In the genomic region with DNA sequence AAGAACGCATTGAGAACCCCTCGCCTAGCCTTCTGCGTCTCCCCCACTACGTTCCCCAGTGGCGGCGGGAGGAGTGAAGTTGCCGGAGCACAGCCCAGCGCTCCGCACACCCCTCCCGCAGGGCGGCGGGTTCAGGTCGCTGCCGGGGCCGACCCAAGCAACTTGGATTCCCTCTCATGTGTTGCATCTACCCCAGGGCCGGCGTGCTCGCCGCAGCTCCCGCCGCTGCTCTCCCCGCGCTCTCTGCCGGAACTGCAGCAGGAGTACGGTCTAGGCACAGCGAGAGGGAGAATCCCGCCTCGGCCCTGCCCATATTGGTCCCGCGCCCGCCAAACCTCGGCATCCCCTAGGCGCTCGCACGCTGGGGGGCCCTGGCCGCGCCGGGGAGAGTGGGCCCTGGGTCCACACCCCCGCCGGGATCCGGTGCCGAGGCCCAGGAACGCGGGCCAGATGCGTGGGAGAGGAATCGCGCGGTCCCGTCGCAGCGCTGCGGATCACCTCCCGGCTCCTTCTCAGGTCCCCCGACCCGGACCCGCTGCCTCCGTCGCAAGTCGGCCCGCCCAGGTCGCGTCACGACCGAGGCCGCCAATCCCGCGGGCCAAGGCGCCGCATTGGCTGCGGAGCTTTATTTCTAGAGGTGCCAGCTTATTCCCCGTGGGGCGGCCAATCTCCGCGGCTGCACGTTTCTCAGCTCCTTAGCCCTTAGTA, we compare ENCODE assay signal across 1 cellular context.
A peak's percentile ranks its signal among the peaks of the same experiment; 100 is the strongest.
TF ChIP-seq lines count a peak whose summit lies in the region.

No MANE protein-coding gene starts in this region.

TF ChIP-seq in HepG2, 621 proteins besides CTCF, POLR2A, EP300 and RAD21 (continued from another document and continues in another):
- TF ChIP-seq, protein P1, sequence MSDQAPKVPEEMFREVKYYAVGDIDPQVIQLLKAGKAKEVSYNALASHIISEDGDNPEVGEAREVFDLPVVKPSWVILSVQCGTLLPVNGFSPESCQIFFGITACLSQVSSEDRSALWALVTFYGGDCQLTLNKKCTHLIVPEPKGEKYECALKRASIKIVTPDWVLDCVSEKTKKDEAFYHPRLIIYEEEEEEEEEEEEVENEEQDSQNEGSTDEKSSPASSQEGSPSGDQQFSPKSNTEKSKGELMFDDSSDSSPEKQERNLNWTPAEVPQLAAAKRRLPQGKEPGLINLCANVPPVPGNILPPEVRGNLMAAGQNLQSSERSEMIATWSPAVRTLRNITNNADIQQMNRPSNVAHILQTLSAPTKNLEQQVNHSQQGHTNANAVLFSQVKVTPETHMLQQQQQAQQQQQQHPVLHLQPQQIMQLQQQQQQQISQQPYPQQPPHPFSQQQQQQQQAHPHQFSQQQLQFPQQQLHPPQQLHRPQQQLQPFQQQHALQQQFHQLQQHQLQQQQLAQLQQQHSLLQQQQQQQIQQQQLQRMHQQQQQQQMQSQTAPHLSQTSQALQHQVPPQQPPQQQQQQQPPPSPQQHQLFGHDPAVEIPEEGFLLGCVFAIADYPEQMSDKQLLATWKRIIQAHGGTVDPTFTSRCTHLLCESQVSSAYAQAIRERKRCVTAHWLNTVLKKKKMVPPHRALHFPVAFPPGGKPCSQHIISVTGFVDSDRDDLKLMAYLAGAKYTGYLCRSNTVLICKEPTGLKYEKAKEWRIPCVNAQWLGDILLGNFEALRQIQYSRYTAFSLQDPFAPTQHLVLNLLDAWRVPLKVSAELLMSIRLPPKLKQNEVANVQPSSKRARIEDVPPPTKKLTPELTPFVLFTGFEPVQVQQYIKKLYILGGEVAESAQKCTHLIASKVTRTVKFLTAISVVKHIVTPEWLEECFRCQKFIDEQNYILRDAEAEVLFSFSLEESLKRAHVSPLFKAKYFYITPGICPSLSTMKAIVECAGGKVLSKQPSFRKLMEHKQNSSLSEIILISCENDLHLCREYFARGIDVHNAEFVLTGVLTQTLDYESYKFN (CRISPR knock-in tag; conservative IDR thresholded peaks at IDR 0.05): no peak
- TF ChIP-seq, protein P2, sequence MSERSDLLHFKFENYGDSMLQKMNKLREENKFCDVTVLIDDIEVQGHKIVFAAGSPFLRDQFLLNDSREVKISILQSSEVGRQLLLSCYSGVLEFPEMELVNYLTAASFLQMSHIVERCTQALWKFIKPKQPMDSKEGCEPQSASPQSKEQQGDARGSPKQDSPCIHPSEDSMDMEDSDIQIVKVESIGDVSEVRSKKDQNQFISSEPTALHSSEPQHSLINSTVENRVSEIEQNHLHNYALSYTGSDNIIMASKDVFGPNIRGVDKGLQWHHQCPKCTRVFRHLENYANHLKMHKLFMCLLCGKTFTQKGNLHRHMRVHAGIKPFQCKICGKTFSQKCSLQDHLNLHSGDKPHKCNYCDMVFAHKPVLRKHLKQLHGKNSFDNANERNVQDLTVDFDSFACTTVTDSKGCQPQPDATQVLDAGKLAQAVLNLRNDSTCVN (CRISPR knock-in tag; IDR thresholded peaks at IDR 0.05; ENCODE audit: borderline replicate concordance): no peak
- TF ChIP-seq, protein P3, sequence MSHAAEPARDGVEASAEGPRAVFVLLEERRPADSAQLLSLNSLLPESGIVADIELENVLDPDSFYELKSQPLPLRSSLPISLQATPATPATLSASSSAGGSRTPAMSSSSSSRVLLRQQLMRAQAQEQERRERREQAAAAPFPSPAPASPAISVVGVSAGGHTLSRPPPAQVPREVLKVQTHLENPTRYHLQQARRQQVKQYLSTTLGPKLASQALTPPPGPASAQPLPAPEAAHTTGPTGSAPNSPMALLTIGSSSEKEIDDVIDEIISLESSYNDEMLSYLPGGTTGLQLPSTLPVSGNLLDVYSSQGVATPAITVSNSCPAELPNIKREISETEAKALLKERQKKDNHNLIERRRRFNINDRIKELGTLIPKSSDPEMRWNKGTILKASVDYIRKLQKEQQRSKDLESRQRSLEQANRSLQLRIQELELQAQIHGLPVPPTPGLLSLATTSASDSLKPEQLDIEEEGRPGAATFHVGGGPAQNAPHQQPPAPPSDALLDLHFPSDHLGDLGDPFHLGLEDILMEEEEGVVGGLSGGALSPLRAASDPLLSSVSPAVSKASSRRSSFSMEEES (CRISPR knock-in tag; IDR thresholded peaks at IDR 0.05): no peak
- TF ChIP-seq ZNF772 (CRISPR knock-in tag; IDR thresholded peaks at IDR 0.05) (no peak), NCOA2 (CRISPR knock-in tag; IDR thresholded peaks at IDR 0.05) (no peak), NFKBIZ (CRISPR knock-in tag; IDR thresholded peaks at IDR 0.05) (no peak), ZFP82 (CRISPR knock-in tag; IDR thresholded peaks at IDR 0.05; ENCODE audit: borderline replicate concordance) (no peak), ZNF30 (CRISPR knock-in tag; IDR thresholded peaks at IDR 0.05) (no peak), ZNF816 (CRISPR knock-in tag; IDR thresholded peaks at IDR 0.05; ENCODE audit: borderline replicate concordance) (no peak), RORA (CRISPR knock-in tag; IDR thresholded peaks at IDR 0.05) (no peak), ZNF567 (CRISPR knock-in tag; IDR thresholded peaks at IDR 0.05; ENCODE audit: borderline replicate concordance) (peak; percentile 43; the same call in 1 of the 2 replicates), POLR2AphosphoS2 (IDR thresholded peaks at IDR 0.05; ENCODE audit: low read depth, low read length) (no peak), SRF (IDR thresholded peaks at IDR 0.05; ENCODE audit: low read depth, low read length) (no peak), ZC3H13 (CRISPR knock-in tag; IDR thresholded peaks at IDR 0.05) (peak; percentile 40; the same call in 1 of the 2 replicates), ZNF124 (CRISPR knock-in tag; IDR thresholded peaks at IDR 0.05) (0 out of 2 replicates have a peak, but pooled peaks have one; percentile 49), ZNF605 (CRISPR knock-in tag; IDR thresholded peaks at IDR 0.05) (peak; percentile 83), ATF7 (IDR thresholded peaks at IDR 0.05) (no peak), ATF7 (CRISPR knock-in tag; IDR thresholded peaks at IDR 0.05) (no peak), ZNF777 (CRISPR knock-in tag; IDR thresholded peaks at IDR 0.05) (peak; percentile 89), ZNF615 (CRISPR knock-in tag; IDR thresholded peaks at IDR 0.05; ENCODE audit: borderline replicate concordance) (no peak), ZMYM3 (CRISPR knock-in tag; IDR thresholded peaks at IDR 0.05) (0 out of 2 replicates have a peak, but pooled peaks have one; percentile 33), JARID2 (CRISPR knock-in tag; IDR thresholded peaks at IDR 0.05; ENCODE audit: insufficient replicate concordance) (no peak), TGIF2 (CRISPR knock-in tag; IDR thresholded peaks at IDR 0.05) (peak; percentile 57; the same call in 1 of the 2 replicates), ZNF136 (CRISPR knock-in tag; IDR thresholded peaks at IDR 0.05; ENCODE audit: low read depth) (no peak), SNAPC2 (CRISPR knock-in tag; IDR thresholded peaks at IDR 0.05) (no peak), NCOR1 (IDR thresholded peaks at IDR 0.05; ENCODE audit: borderline replicate concordance, low read length) (no peak), ZNF879 (CRISPR knock-in tag; IDR thresholded peaks at IDR 0.05) (no peak), THYN1 (CRISPR knock-in tag; IDR thresholded peaks at IDR 0.05; ENCODE audit: borderline replicate concordance, low read depth) (no peak), FOXA3 (CRISPR knock-in tag; IDR thresholded peaks at IDR 0.05) (no peak), HOXA3 (CRISPR knock-in tag; IDR thresholded peaks at IDR 0.05) (0 out of 2 replicates have a peak, but pooled peaks have one; percentile 34), SMARCC2 (IDR thresholded peaks at IDR 0.05) (no peak), PHB2 (IDR thresholded peaks at IDR 0.05; ENCODE audit: partially characterized antibody) (no peak), HCFC1 (IDR thresholded peaks at IDR 0.05; ENCODE audit: low read depth, low read length) (no peak), ARHGAP35 (CRISPR knock-in tag; IDR thresholded peaks at IDR 0.05; ENCODE audit: borderline replicate concordance) (no peak; the same call in 1 of the 2 replicates), MATR3 (CRISPR knock-in tag; IDR thresholded peaks at IDR 0.05) (no peak), ZNF460 (CRISPR knock-in tag; IDR thresholded peaks at IDR 0.05; ENCODE audit: borderline replicate concordance) (no peak), ZNF484 (CRISPR knock-in tag; IDR thresholded peaks at IDR 0.05; ENCODE audit: borderline replicate concordance, low read depth) (no peak), CBFB (CRISPR knock-in tag; IDR thresholded peaks at IDR 0.05) (no peak), ZBTB38 (CRISPR knock-in tag; IDR thresholded peaks at IDR 0.05) (no peak), ZNF569 (CRISPR knock-in tag; IDR thresholded peaks at IDR 0.05; ENCODE audit: borderline replicate concordance) (no peak), SAFB2 (CRISPR knock-in tag; IDR thresholded peaks at IDR 0.05; ENCODE audit: borderline replicate concordance, low read depth) (no peak), ESRRA (CRISPR knock-in tag; IDR thresholded peaks at IDR 0.05; ENCODE audit: low read depth) (no peak), ATAD3A (CRISPR knock-in tag; IDR thresholded peaks at IDR 0.05) (no peak), GABPA (IDR thresholded peaks at IDR 0.05; ENCODE audit: low read depth, low read length) (no peak), GABPA (CRISPR knock-in tag; IDR thresholded peaks at IDR 0.05; ENCODE audit: low read depth) (no peak), HNRNPLL (IDR thresholded peaks at IDR 0.05; ENCODE audit: low read depth, low read length, poor library complexity, severe bottlenecking) (peak; percentile 69), ZNF678 (CRISPR knock-in tag; IDR thresholded peaks at IDR 0.05) (no peak)
- TF ChIP-seq, protein P4, sequence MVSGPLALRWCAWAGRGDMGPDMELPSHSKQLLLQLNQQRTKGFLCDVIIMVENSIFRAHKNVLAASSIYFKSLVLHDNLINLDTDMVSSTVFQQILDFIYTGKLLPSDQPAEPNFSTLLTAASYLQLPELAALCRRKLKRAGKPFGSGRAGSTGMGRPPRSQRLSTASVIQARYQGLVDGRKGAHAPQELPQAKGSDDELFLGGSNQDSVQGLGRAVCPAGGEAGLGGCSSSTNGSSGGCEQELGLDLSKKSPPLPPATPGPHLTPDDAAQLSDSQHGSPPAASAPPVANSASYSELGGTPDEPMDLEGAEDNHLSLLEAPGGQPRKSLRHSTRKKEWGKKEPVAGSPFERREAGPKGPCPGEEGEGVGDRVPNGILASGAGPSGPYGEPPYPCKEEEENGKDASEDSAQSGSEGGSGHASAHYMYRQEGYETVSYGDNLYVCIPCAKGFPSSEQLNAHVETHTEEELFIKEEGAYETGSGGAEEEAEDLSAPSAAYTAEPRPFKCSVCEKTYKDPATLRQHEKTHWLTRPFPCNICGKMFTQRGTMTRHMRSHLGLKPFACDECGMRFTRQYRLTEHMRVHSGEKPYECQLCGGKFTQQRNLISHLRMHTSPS (CRISPR knock-in tag; IDR thresholded peaks at IDR 0.05; ENCODE audit: low read depth): peak; percentile 55; the same call in 1 of the 2 replicates
- TF ChIP-seq, protein P5, sequence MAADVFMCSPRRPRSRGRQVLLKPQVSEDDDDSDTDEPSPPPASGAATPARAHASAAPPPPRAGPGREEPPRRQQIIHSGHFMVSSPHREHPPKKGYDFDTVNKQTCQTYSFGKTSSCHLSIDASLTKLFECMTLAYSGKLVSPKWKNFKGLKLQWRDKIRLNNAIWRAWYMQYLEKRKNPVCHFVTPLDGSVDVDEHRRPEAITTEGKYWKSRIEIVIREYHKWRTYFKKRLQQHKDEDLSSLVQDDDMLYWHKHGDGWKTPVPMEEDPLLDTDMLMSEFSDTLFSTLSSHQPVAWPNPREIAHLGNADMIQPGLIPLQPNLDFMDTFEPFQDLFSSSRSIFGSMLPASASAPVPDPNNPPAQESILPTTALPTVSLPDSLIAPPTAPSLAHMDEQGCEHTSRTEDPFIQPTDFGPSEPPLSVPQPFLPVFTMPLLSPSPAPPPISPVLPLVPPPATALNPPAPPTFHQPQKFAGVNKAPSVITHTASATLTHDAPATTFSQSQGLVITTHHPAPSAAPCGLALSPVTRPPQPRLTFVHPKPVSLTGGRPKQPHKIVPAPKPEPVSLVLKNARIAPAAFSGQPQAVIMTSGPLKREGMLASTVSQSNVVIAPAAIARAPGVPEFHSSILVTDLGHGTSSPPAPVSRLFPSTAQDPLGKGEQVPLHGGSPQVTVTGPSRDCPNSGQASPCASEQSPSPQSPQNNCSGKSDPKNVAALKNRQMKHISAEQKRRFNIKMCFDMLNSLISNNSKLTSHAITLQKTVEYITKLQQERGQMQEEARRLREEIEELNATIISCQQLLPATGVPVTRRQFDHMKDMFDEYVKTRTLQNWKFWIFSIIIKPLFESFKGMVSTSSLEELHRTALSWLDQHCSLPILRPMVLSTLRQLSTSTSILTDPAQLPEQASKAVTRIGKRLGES (CRISPR knock-in tag; IDR thresholded peaks at IDR 0.05; ENCODE audit: borderline replicate concordance): no peak
- TF ChIP-seq, protein P6, sequence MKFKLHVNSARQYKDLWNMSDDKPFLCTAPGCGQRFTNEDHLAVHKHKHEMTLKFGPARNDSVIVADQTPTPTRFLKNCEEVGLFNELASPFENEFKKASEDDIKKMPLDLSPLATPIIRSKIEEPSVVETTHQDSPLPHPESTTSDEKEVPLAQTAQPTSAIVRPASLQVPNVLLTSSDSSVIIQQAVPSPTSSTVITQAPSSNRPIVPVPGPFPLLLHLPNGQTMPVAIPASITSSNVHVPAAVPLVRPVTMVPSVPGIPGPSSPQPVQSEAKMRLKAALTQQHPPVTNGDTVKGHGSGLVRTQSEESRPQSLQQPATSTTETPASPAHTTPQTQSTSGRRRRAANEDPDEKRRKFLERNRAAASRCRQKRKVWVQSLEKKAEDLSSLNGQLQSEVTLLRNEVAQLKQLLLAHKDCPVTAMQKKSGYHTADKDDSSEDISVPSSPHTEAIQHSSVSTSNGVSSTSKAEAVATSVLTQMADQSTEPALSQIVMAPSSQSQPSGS (CRISPR knock-in tag; IDR thresholded peaks at IDR 0.05): no peak
- TF ChIP-seq, protein P7, sequence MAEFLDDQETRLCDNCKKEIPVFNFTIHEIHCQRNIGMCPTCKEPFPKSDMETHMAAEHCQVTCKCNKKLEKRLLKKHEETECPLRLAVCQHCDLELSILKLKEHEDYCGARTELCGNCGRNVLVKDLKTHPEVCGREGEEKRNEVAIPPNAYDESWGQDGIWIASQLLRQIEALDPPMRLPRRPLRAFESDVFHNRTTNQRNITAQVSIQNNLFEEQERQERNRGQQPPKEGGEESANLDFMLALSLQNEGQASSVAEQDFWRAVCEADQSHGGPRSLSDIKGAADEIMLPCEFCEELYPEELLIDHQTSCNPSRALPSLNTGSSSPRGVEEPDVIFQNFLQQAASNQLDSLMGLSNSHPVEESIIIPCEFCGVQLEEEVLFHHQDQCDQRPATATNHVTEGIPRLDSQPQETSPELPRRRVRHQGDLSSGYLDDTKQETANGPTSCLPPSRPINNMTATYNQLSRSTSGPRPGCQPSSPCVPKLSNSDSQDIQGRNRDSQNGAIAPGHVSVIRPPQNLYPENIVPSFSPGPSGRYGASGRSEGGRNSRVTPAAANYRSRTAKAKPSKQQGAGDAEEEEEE (CRISPR knock-in tag; IDR thresholded peaks at IDR 0.05; ENCODE audit: borderline replicate concordance): no peak
- TF ChIP-seq, protein P8, sequence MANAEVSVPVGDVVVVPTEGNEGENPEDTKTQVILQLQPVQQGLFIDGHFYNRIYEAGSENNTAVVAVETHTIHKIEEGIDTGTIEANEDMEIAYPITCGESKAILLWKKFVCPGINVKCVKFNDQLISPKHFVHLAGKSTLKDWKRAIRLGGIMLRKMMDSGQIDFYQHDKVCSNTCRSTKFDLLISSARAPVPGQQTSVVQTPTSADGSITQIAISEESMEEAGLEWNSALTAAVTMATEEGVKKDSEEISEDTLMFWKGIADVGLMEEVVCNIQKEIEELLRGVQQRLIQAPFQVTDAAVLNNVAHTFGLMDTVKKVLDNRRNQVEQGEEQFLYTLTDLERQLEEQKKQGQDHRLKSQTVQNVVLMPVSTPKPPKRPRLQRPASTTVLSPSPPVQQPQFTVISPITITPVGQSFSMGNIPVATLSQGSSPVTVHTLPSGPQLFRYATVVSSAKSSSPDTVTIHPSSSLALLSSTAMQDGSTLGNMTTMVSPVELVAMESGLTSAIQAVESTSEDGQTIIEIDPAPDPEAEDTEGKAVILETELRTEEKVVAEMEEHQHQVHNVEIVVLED (CRISPR knock-in tag; IDR thresholded peaks at IDR 0.05; ENCODE audit: borderline replicate concordance): no peak
